In the genomic region with DNA sequence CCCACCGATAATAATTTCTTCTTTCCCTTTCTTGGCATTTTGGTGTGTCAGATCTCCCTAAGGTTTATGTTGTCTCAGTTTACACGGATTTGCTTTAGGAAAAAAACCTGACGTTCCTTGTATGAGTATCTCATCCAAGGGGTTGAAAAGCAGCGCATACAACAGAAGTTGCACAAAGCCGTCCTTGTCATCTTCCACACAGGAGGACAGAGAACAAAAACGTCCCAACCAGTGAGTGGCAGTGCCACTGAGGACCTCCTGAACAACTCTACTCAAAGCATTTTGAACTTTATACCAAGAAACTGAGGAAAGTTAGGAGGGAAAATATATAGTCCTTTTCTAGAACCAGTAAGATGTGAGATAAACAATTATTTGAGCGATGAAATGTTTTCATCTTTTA, we compare ENCODE assay signal across 17 cellular contexts.
DNase-seq lines count a peak whose midpoint lies in the region; ATAC-seq and TF ChIP-seq lines count a peak whose summit lies in the region.
"Had no signal": no experiment of that assay in that cellular context is flagged by ENCODE, and none has a peak within 500 bp of the region (broad histone marks: within the 10 kb centered on the region; RNA-seq: fewer than 3 reads in every experiment).

No MANE protein-coding gene starts in this region.

- H3K4me3 ChIP-seq in neural progenitor cell = no peak overlapping the region
- H3K4me3 ChIP-seq in CD4-positive, alpha-beta memory T cell (ENCODE audit: low read length in 2 of 2) = no peak overlapping the region

- H3F3A ChIP-seq in neural progenitor cell (ENCODE audit: low read depth) = no peaks in the 10 kb centered on the region

- H3K4me1 ChIP-seq in neural progenitor cell = peaks cover 7% of the 10 kb centered on the region
- H3K4me1 ChIP-seq in CD4-positive, alpha-beta memory T cell (ENCODE audit: insufficient read depth, low read length) = no peaks in the 10 kb centered on the region

- no peaks in the 10 kb centered on the region for H3K79me2 ChIP-seq in neural progenitor cell (ENCODE audit: low read depth)

- H3K9me3 ChIP-seq in neural progenitor cell (ENCODE audit: low read depth) = no peaks in the 10 kb centered on the region
- H3K9me3 ChIP-seq in CD4-positive, alpha-beta memory T cell (ENCODE audit: control insufficient read depth in 1 of 2, low read length in 2 of 2) = no peaks in the 10 kb centered on the region

- H3K27ac Mint-ChIP-seq in mesothelial cell of epicardium (peak overlapping the region; percentile 92), neural progenitor cell (no peak overlapping the region)
- no peak overlapping the region for H3K27ac Mint-ChIP-seq in CD4-positive, alpha-beta memory T cell

- H3K4me2 ChIP-seq in neural progenitor cell = no peak overlapping the region

- intact Hi-C loops in left ventricle myocardium superior (cut with micrococcal nuclease) = no loop called here
- intact Hi-C loops in CD4-positive, alpha-beta memory T cell (cut with micrococcal nuclease) = no loop called here

- H3K36me3 ChIP-seq in neural progenitor cell = no peaks in the 10 kb centered on the region
- H3K36me3 ChIP-seq in CD4-positive, alpha-beta memory T cell (ENCODE audit: insufficient read depth, low read length) = no peaks in the 10 kb centered on the region

- no peak overlapping the region for H3K9ac ChIP-seq in neural progenitor cell

- H3K27me3 ChIP-seq in neural progenitor cell = no peaks in the 10 kb centered on the region
- H3K27me3 ChIP-seq in CD4-positive, alpha-beta memory T cell (ENCODE audit: insufficient read depth, low read length) = no peaks in the 10 kb centered on the region

- H3K27ac ChIP-seq in angular gyrus (ENCODE audit: low read depth, low read length) (peak overlapping the region; percentile 4), neural progenitor cell (no peak overlapping the region), substantia nigra (ENCODE audit: low read depth, low read length, poor library complexity, severe bottlenecking) (peak overlapping the region; percentile 54)
- H3K27ac ChIP-seq in CD4-positive, alpha-beta memory T cell (ENCODE audit: low read depth, low read length) = no peak overlapping the region

- H3K27me3 Mint-ChIP-seq in mesothelial cell of epicardium (ENCODE audit: low read depth) = no peaks in the 10 kb centered on the region
- H3K27me3 Mint-ChIP-seq in neural progenitor cell (ENCODE audit: insufficient read depth, low read depth) = no peaks in the 10 kb centered on the region
- H3K27me3 Mint-ChIP-seq in CD4-positive, alpha-beta memory T cell = peaks cover 3 to 11% of the 10 kb centered on the region in 2 donors

- peak overlapping the region; percentile 73 for H2AFZ ChIP-seq in neural progenitor cell (replicated peaks)

- no peak for ATAC-seq in left ventricle myocardium superior

- H3K4me1 Mint-ChIP-seq in mesothelial cell of epicardium (peaks cover 73% of the 10 kb centered on the region), neural progenitor cell (no peaks in the 10 kb centered on the region)
- peaks cover 0 to 1% (median 0%) of the 10 kb centered on the region in 4 donors for H3K4me1 Mint-ChIP-seq in CD4-positive, alpha-beta memory T cell

- CTCF ChIA-PET in CD4-positive, alpha-beta memory T cell (lab: Charles Lee; ENCODE audit: partially characterized antibody) = interaction anchor here (1.1 kb wide), 1 partner anchor 10 kb away, joined by 3 read pairs; no protein-coding TSS in a partner anchor

- H3K9me3 Mint-ChIP-seq in mesothelial cell of epicardium = peaks cover 9% of the 10 kb centered on the region
- peaks cover 4% of the 10 kb centered on the region for H3K9me3 Mint-ChIP-seq in neural progenitor cell
- no peaks in the 10 kb centered on the region for H3K9me3 Mint-ChIP-seq in CD4-positive, alpha-beta memory T cell

- TF ChIP-seq CTCF in mesothelial cell of epicardium (IDR thresholded peaks at IDR 0.05; ENCODE audit: unreplicated experiment) (no peak), neural progenitor cell (IDR thresholded peaks at IDR 0.05) (no peak)

- H4K20me1 ChIP-seq in neural progenitor cell (ENCODE audit: low read depth) = no peaks in the 10 kb centered on the region

- DNase-seq in mesothelial cell of epicardium (ENCODE audit: low spot score in 2 of 2, unreplicated experiment in 2 of 2) (no peak), neural progenitor cell (ENCODE audit: low spot score) (no peak), substantia nigra (lab: John Stamatoyannopoulos, UW) (peak in 24 of 49 donors; percentile 4 to 64 (median 18)), retina (no peak), middle frontal gyrus (ENCODE audit: extremely low spot score, low spot score) (no peak), left ventricle myocardium superior (no peak)
- DNase-seq in CD4-positive, alpha-beta memory T cell = no peak
- DNase-seq: DMS79 treated with DMSO at 0.1 percent for 48 hours; KG1; MV-4-11; NCI-H187; NCI-H2107; NCI-H510A; NCI-H748 treated with DMSO at 0.1 percent for 48 hours; NK-92 treated with Interleukin-12 subunit alpha and Interleukin-12 subunit beta, amount 100 ng/mL, for 24 hours; Right ventricle myocardium superior had no signal

- POLR2A ChIA-PET in CD4-positive, alpha-beta memory T cell (lab: Charles Lee; ENCODE audit: partially characterized antibody) = no interaction called here

- H3K36me3 Mint-ChIP-seq in mesothelial cell of epicardium (peaks cover 4% of the 10 kb centered on the region), neural progenitor cell (no peaks in the 10 kb centered on the region)
- no peaks in the 10 kb centered on the region for H3K36me3 Mint-ChIP-seq in CD4-positive, alpha-beta memory T cell

- H3K4me3 Mint-ChIP-seq in mesothelial cell of epicardium (no peak overlapping the region), neural progenitor cell (no peak overlapping the region)
- H3K4me3 Mint-ChIP-seq in CD4-positive, alpha-beta memory T cell = no peak overlapping the region

Comparison
In these comparisons a context has a peak if more than half of its experiments do, and no peak if none do; other contexts are left out.
1. H3K27ac ChIP-seq: peak in angular gyrus (single experiment) and substantia nigra (single experiment); none in neural progenitor cell (single experiment) and CD4-positive, alpha-beta memory T cell (single experiment).